16 cellular contexts compared by ENCODE assay signal in the genomic region with DNA sequence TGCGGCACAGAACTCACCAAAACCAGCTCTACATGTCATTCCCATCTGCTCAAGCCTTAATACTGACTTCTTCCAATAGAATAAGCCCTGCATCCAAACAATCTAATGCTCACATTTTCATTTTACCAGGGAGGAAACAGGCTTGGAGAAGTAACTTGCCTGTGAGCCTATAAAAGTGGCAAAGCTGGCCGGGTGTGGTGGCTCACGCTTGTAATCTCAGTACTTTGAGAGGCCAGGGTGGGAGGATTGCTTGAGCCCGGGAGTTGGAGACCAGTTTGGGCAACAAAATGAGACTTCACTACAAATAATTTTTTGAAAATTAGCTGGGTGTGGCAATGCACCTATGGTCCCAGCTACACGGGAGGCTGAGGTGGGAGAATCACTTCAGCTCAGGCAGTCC.
DNase-seq lines count a peak whose midpoint lies in the region; ATAC-seq and TF ChIP-seq lines count a peak whose summit lies in the region.
"Had no signal": no experiment of that assay in that cellular context is flagged by ENCODE, and none has a peak within 500 bp of the region (broad histone marks: within the 10 kb centered on the region; RNA-seq: fewer than 3 reads in every experiment).

No MANE protein-coding gene starts in this region.

- peaks cover 15% of the 10 kb centered on the region for H3K27me3 Mint-ChIP-seq in stimulated activated naive CD8-positive, alpha-beta T cell treated with anti-CD3 and anti-CD28 coated beads, Interleukin-15, amount 100 ng/mL, for 72 hours

- DNase-seq in stimulated activated naive CD8-positive, alpha-beta T cell treated with anti-CD3 and anti-CD28 coated beads, Interleukin-15, amount 100 ng/mL, for 72 hours: no peak
- DNase-seq in stimulated activated naive CD8-positive, alpha-beta T cell treated with anti-CD3 and anti-CD28 coated beads, Interleukin-15, Interleukin-2, amounts not matched to agents 100 U/mL and 50 U/mL, for 24 hours: no peak
- DNase-seq in left colon (peak in 1 of 2 donors; percentile 44), dedifferentiated amniotic fluid mesenchymal stem cell (ENCODE audit: extremely low spot score) (no peak), HEK293T (ENCODE audit: extremely low spot score) (no peak), activated T-cell treated with anti-CD3 and anti-CD28 coated beads for 4 hours (no peak)
- DNase-seq: DMS153, EL, NCI-H2029, NCI-H510A, SIG-M5 had no signal

- intact Hi-C loops in left colon (cut with DNase I, micrococcal nuclease): loop anchor here in 1 of 2 donors (5.0 kb wide), 1 partner anchor 520 kb away; no protein-coding TSS in a partner anchor

- CTCF ChIA-PET in HEK293T (lab: Yijun Ruan, JAX): interaction anchor here (0.7 to 1.5 kb wide), 5 partner anchors 23 to 516 kb away, joined by 3 to 6 read pairs (median 5); no protein-coding TSS in a partner anchor

- H3K4me1 Mint-ChIP-seq in stimulated activated naive CD8-positive, alpha-beta T cell treated with anti-CD3 and anti-CD28 coated beads, Interleukin-15, amount 100 ng/mL, for 72 hours: peaks cover 34% of the 10 kb centered on the region

- POLR2A ChIA-PET in HEK293T (lab: Yijun Ruan, JAX): no interaction called here

- H3K27ac Mint-ChIP-seq in stimulated activated naive CD8-positive, alpha-beta T cell treated with anti-CD3 and anti-CD28 coated beads, Interleukin-15, amount 100 ng/mL, for 72 hours: no peak overlapping the region

- H3K9me3 Mint-ChIP-seq in stimulated activated naive CD8-positive, alpha-beta T cell treated with anti-CD3 and anti-CD28 coated beads, Interleukin-15, amount 100 ng/mL, for 72 hours: no peaks in the 10 kb centered on the region

- H3K4me3 Mint-ChIP-seq in stimulated activated naive CD8-positive, alpha-beta T cell treated with anti-CD3 and anti-CD28 coated beads, Interleukin-15, amount 100 ng/mL, for 72 hours: no peak overlapping the region

- no peak overlapping the region for H3K4me3 ChIP-seq in skin epidermis

- peak; percentile 26 for ATAC-seq in stimulated activated naive CD8-positive, alpha-beta T cell treated with anti-CD3 and anti-CD28 coated beads, Interleukin-15, amount 100 ng/mL, for 72 hours
- ATAC-seq in stimulated activated naive CD8-positive, alpha-beta T cell treated with anti-CD3 and anti-CD28 coated beads, Interleukin-15, Interleukin-2, amounts not matched to agents 100 U/mL and 50 U/mL, for 24 hours: no peak
- ATAC-seq in left colon (peak; percentile 29), HG02678 (IDR thresholded peaks at IDR 0.05; ENCODE audit: unreplicated experiment) (no peak)
- ATAC-seq: HepG2 had no signal

- peak overlapping the region in 12 of 21 experiments; percentile 5 to 90 (median 24) for H3K27ac ChIP-seq in skin epidermis
- H3K27ac ChIP-seq: 22Rv1, C4-2B had no signal

TF ChIP-seq in HEK293T, 16 proteins besides CTCF, POLR2A, EP300 and RAD21:
- TF ChIP-seq CTBP1 (IDR thresholded peaks at IDR 0.05; ENCODE audit: borderline replicate concordance): no peak
TF ChIP-seq in HEK293T: peak in this region for 0.

Comparison
In these comparisons a context has a peak if more than half of its experiments do, and no peak if none do; other contexts are left out.
1. ATAC-seq: peak in stimulated activated naive CD8-positive, alpha-beta T cell treated with anti-CD3 and anti-CD28 coated beads, Interleukin-15, amount 100 ng/mL, for 72 hours (single experiment) and left colon (single experiment); none in stimulated activated naive CD8-positive, alpha-beta T cell treated with anti-CD3 and anti-CD28 coated beads, Interleukin-15, Interleukin-2, amounts not matched to agents 100 U/mL and 50 U/mL, for 24 hours (single experiment) and HG02678 (single experiment).